ENCODE assay signal across 3 cellular contexts in genomic region chr5:45748511-45748910, GRCh38. TPM values are rescaled to one million over a fixed set of nuclear protein-coding genes. Genes with fewer than 3 reads are reported as not detected.
"Had no signal": no experiment of that assay in that cellular context is flagged by ENCODE, and none has a peak within 500 bp of the region (broad histone marks: within the 10 kb centered on the region; RNA-seq: fewer than 3 reads in every experiment).

No MANE protein-coding gene starts in this region.

RNA-seq across cellular contexts. Expression of gene HCN1, which starts 52.3 kb away (rescaled TPM):
- total RNA-seq: HFFc6, IMR-90, K562 had no signal
